In genomic region chr18:75827781-75828274, GRCh38 we compare ENCODE assay signal across 14 cellular contexts.
"Had no signal": no experiment of that assay in that cellular context is flagged by ENCODE, and none has a peak within 500 bp of the region (broad histone marks: within the 10 kb centered on the region; RNA-seq: fewer than 3 reads in every experiment).

No MANE protein-coding gene starts in this region.

- H3K36me3 ChIP-seq: ascending aorta, heart right ventricle, suprapubic skin, upper lobe of left lung had no signal

- H3K4me3 ChIP-seq: ascending aorta, heart right ventricle, suprapubic skin, upper lobe of left lung had no signal

- H3K27ac ChIP-seq: ascending aorta, heart right ventricle, suprapubic skin had no signal

- H3K4me1 ChIP-seq: ascending aorta, heart right ventricle, suprapubic skin had no signal

- H3K27me3 ChIP-seq: ascending aorta, heart right ventricle, suprapubic skin, upper lobe of left lung had no signal

- DNase-seq: activated CD4-positive, alpha-beta T cell treated with anti-CD3 and anti-CD28 coated beads, Interleukin-2, amount 50 U/mL, for 48 hours; activated CD4-positive, CD25-positive, alpha-beta regulatory T cell treated with anti-CD3 and anti-CD28 coated beads, Interleukin-2, amount 50 U/mL, for 72 hours; activated naive CD4-positive, alpha-beta T cell treated with anti-CD3 and anti-CD28 coated beads, Interleukin-2, amount 10 ng/mL, durations not matched to agents 7 days and 5 days; effector memory CD4-positive, alpha-beta T cell; heart right ventricle; nephron progenitor cell; occipital lobe; right cardiac atrium; small intestine; T-helper 9 cell; upper lobe of left lung had no signal

- ATAC-seq: activated T-helper 17 cell treated with anti-CD3 and anti-CD28 coated beads, Interleukin-2, amount 50 U/mL, for 72 hours; heart right ventricle; right cardiac atrium had no signal
